In the genomic region with DNA sequence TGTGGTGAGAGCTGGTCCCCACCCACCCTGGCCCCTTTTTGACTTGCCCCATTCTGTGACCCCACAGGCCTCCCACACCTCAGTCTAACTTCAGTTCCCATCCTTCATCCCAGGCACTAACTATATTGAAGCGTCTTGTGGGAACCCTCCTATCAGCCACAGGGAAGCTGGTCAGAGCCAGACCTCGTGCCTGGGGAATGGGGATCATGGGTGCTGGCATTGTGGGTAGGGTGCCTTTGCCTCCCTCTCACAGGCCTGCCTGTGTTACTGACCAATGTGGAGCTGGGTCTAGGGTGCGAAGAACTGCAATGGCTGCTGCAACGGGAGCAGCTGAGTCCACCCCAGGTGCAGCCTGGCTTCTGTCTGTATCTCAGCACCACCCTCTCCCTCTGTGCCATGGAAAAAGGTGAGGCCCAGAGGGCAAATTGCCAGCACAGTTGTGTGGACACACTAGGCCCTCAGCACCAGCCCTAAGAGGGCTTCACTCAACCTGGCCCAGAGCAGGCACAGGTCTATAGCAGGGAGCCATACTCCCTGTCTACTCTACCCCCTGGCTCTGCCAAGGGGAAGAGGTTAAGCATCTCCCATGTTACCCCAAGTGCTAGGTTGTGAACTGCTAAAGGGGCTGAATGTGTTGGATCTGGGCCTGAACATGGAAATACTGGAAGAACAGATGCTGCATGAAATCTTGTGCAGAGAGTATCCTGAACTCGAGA, we compare ENCODE assay signal across 21 cellular contexts. TPM values are rescaled to one million over a fixed set of nuclear protein-coding genes. Genes with fewer than 3 reads are reported as not detected.
DNase-seq lines count a peak whose midpoint lies in the region; ATAC-seq and TF ChIP-seq lines count a peak whose summit lies in the region.
"Had no signal": no experiment of that assay in that cellular context is flagged by ENCODE, and none has a peak within 500 bp of the region (broad histone marks: within the 10 kb centered on the region; RNA-seq: fewer than 3 reads in every experiment).

No MANE protein-coding gene starts in this region.

- H2AFZ ChIP-seq in GM23338, result no peak overlapping the region

- H3K4me3 ChIP-seq in GM23338, result no peak overlapping the region
- no peak overlapping the region for H3K4me3 ChIP-seq in gastrocnemius medialis
- no peak overlapping the region for H3K4me3 ChIP-seq in CD8-positive, alpha-beta memory T cell (ENCODE audit: low read length)
- H3K4me3 ChIP-seq: BLaER1, Peyer's patch, SJSA1 had no signal

- peaks cover 33% of the 10 kb centered on the region for H3K4me1 Mint-ChIP-seq in GM23338
- no peaks in the 10 kb centered on the region for H3K4me1 Mint-ChIP-seq in endothelial cell (ENCODE audit: unreplicated experiment)
- no peaks in the 10 kb centered on the region for H3K4me1 Mint-ChIP-seq in CD8-positive, alpha-beta memory T cell

- POLR2A ChIA-PET in CD8-positive, alpha-beta memory T cell (lab: Charles Lee), result no interaction called here

- CTCF ChIA-PET in CD8-positive, alpha-beta memory T cell (lab: Charles Lee), result interaction anchor here (1.2 kb wide), 1 partner anchor 33 kb away, joined by 3 read pairs; no protein-coding TSS in a partner anchor

- peaks cover 6% of the 10 kb centered on the region; the same call in 1 of the 2 replicates for H3K4me1 ChIP-seq in GM23338 (ENCODE audit: insufficient read depth)
- peaks cover 19 to 28% of the 10 kb centered on the region in 2 donors for H3K4me1 ChIP-seq in gastrocnemius medialis
- no peaks in the 10 kb centered on the region for H3K4me1 ChIP-seq in CD8-positive, alpha-beta memory T cell (ENCODE audit: insufficient read depth, low read length)
- H3K4me1 ChIP-seq: BLaER1, Peyer's patch, SJSA1 had no signal

- no peaks in the 10 kb centered on the region for H3F3A ChIP-seq in GM23338 (replicated peaks; ENCODE audit: low read depth)

- H3K9me3 Mint-ChIP-seq in GM23338, result no peaks in the 10 kb centered on the region
- no peaks in the 10 kb centered on the region for H3K9me3 Mint-ChIP-seq in endothelial cell (ENCODE audit: unreplicated experiment)
- H3K9me3 Mint-ChIP-seq in CD8-positive, alpha-beta memory T cell, result no peaks in the 10 kb centered on the region
- H3K9me3 Mint-ChIP-seq: CD4-positive, alpha-beta memory T cell had no signal

- ATAC-seq in GM23338 (no peak), gastrocnemius medialis (no peak)

- H3K9me3 ChIP-seq in gastrocnemius medialis, result no peaks in the 10 kb centered on the region
- H3K9me3 ChIP-seq in CD8-positive, alpha-beta memory T cell (ENCODE audit: low read length), result no peaks in the 10 kb centered on the region
- H3K9me3 ChIP-seq: Peyer's patch, SJSA1 had no signal

- H3K27ac Mint-ChIP-seq in GM23338 (peak overlapping the region; percentile 36; the same call in 1 of the 2 replicates), endothelial cell (ENCODE audit: unreplicated experiment) (no peak overlapping the region)
- peak overlapping the region in 1 of 8 donors; percentile 31 for H3K27ac Mint-ChIP-seq in CD8-positive, alpha-beta memory T cell

- H3K4me3 Mint-ChIP-seq in GM23338 (no peak overlapping the region), endothelial cell (ENCODE audit: unreplicated experiment) (peak overlapping the region; percentile 81)
- no peak overlapping the region for H3K4me3 Mint-ChIP-seq in CD8-positive, alpha-beta memory T cell
- H3K4me3 Mint-ChIP-seq: CD4-positive, alpha-beta memory T cell had no signal

- peaks cover 10% of the 10 kb centered on the region; the same call in 1 of the 2 replicates for H3K27me3 ChIP-seq in GM23338 (ENCODE audit: insufficient read depth)
- no peaks in the 10 kb centered on the region for H3K27me3 ChIP-seq in gastrocnemius medialis
- H3K27me3 ChIP-seq in CD8-positive, alpha-beta memory T cell (ENCODE audit: insufficient read depth, low read length, poor library complexity, severe bottlenecking), result no peaks in the 10 kb centered on the region
- H3K27me3 ChIP-seq: BLaER1, Peyer's patch, SJSA1 had no signal

- in situ Hi-C loops in gastrocnemius medialis (cut with MboI; ENCODE audit: low sequenced_read_pairs in 4 of 4), result no loop called here

- H3K27me3 Mint-ChIP-seq in GM23338 (ENCODE audit: insufficient read depth, low read depth, poor library complexity) (peaks cover 13% of the 10 kb centered on the region), endothelial cell (ENCODE audit: unreplicated experiment) (peaks cover 9% of the 10 kb centered on the region)
- peaks cover 0 to 4% of the 10 kb centered on the region in 2 donors for H3K27me3 Mint-ChIP-seq in CD8-positive, alpha-beta memory T cell
- H3K27me3 Mint-ChIP-seq: CD4-positive, alpha-beta memory T cell had no signal

- peaks cover 3% of the 10 kb centered on the region; the same call in 1 of the 3 replicates for H3K36me3 Mint-ChIP-seq in GM23338 (ENCODE audit: low read depth)
- H3K36me3 Mint-ChIP-seq in endothelial cell (ENCODE audit: low read depth, unreplicated experiment), result peaks cover 18% of the 10 kb centered on the region
- peaks cover 0 to 37% (median 7%) of the 10 kb centered on the region in 3 donors for H3K36me3 Mint-ChIP-seq in CD8-positive, alpha-beta memory T cell

- H3K9me2 ChIP-seq in GM23338 (ENCODE audit: insufficient read depth), result no peaks in the 10 kb centered on the region

- no peak overlapping the region for H3K4me2 ChIP-seq in GM23338
- H3K4me2 ChIP-seq: BLaER1 had no signal

- TF ChIP-seq CTCF in GM23338 (conservative IDR thresholded peaks at IDR 0.05; ENCODE audit: low read depth in 2 of 2) (no peak), endothelial cell (IDR thresholded peaks at IDR 0.05; ENCODE audit: unreplicated experiment) (no peak), gastrocnemius medialis (IDR thresholded peaks at IDR 0.05 in 4 of 5, conservative IDR thresholded peaks at IDR 0.05 in 1 of 5) (no peak)

- intact Hi-C loops in gastrocnemius medialis (cut with DNase I; ENCODE audit: low total_unique reads), result loop anchor here (2.0 kb wide), 1 partner anchor 19 kb away; no protein-coding TSS in a partner anchor

- no peaks in the 10 kb centered on the region for H4K20me1 ChIP-seq in GM23338 (replicated peaks; ENCODE audit: insufficient read depth)
- H4K20me1 ChIP-seq: BLaER1 had no signal

- no peaks in the 10 kb centered on the region for H3K79me2 ChIP-seq in GM23338 (replicated peaks; ENCODE audit: insufficient read depth)

- H3K27ac ChIP-seq in GM23338 (ENCODE audit: low read depth) (no peak overlapping the region), gastrocnemius medialis (peak overlapping the region; percentile 78 to 88 (median 86))
- no peak overlapping the region for H3K27ac ChIP-seq in CD8-positive, alpha-beta memory T cell (ENCODE audit: low read depth, low read length)
- H3K27ac ChIP-seq: 22Rv1, BLaER1, Peyer's patch, SJSA1 had no signal

- H3K36me3 ChIP-seq in GM23338 (ENCODE audit: insufficient read depth) (no peaks in the 10 kb centered on the region), gastrocnemius medialis (peaks cover 0 to 4% of the 10 kb centered on the region in 2 donors)
- no peaks in the 10 kb centered on the region for H3K36me3 ChIP-seq in CD8-positive, alpha-beta memory T cell (ENCODE audit: insufficient read depth, low read length)
- H3K36me3 ChIP-seq: Peyer's patch, SJSA1 had no signal

- no peak for TF ChIP-seq POLR2A in gastrocnemius medialis (IDR thresholded peaks at IDR 0.05)

- DNase-seq in NCI-H2029 (lab: John Stamatoyannopoulos, UW), result peak; percentile 5
- no peak for DNase-seq in NCI-H2029 treated with DMSO at 0.1 percent for 48 hours (lab: John Stamatoyannopoulos, UW)
- no peak for DNase-seq in GM23338 (ENCODE audit: low spot score)
- no peak for DNase-seq in endothelial cell (ENCODE audit: low spot score)
- DNase-seq in gastrocnemius medialis, result no peak
- DNase-seq in cerebellar cortex (ENCODE audit: low spot score), result no peak
- DNase-seq in activated gamma-delta T cell (lab: John Stamatoyannopoulos, UW), result no peak
- no peak for DNase-seq in CD8-positive, alpha-beta memory T cell
- DNase-seq: ACHN; CD4-positive, alpha-beta memory T cell; GOT3; KG1; NCI-H1092; NCI-H1436; NCI-H187 treated with DMSO at 0.1 percent for 48 hours; NCI-H2227 treated with DMSO at 0.1 percent for 48 hours; NCI-H510A; Peyer's patch had no signal

RNA-seq across cellular contexts. Expression of gene RRP8, which starts 37.3 kb away (rescaled TPM):
- 7.4 and 9.8 TPM in 2 replicates for total RNA-seq in GM23338 (2014; rRNA removed; shearing (Covaris generic))
- 13.5 and 13.7 TPM in 2 replicates for polyA plus RNA-seq in GM23338 (2016; fragmentation: Nextera tagmentation; extraction: Ambion mirVana)
- total RNA-seq in endothelial cell (ENCODE audit: unreplicated experiment), result 14.6 TPM
- total RNA-seq in gastrocnemius medialis, result 10 to 100 TPM; 10.9 to 25.7 (median 14.9) TPM
- 10 to 100 TPM; 42.0 to 44.7 TPM for total RNA-seq in CD8-positive, alpha-beta memory T cell
- polyA plus RNA-seq in CD8-positive, alpha-beta memory T cell, result 21.1 TPM

RNA-seq across cellular contexts. Expression of gene ILK, which starts 37.4 kb away (rescaled TPM):
- total RNA-seq in GM23338 (2014; rRNA removed; shearing (Covaris generic)), result 75.1 and 91.0 TPM in 2 replicates
- 62.6 and 64.5 TPM in 2 replicates for polyA plus RNA-seq in GM23338 (2016; fragmentation: Nextera tagmentation; extraction: Ambion mirVana)
- total RNA-seq in endothelial cell (ENCODE audit: unreplicated experiment) (183 TPM), gastrocnemius medialis (100 to 1,000 TPM in 1 of 4 donors, 10 to 100 TPM in 3; 48.3 to 113 (median 70.5) TPM)
- 10 to 100 TPM; 90.1 to 92.6 TPM for total RNA-seq in CD8-positive, alpha-beta memory T cell
- 111 TPM for polyA plus RNA-seq in CD8-positive, alpha-beta memory T cell

RNA-seq across cellular contexts. Expression of gene TAF10, which starts 45.9 kb away (rescaled TPM):
- 102 and 108 TPM in 2 replicates for total RNA-seq in GM23338 (2014; rRNA removed; shearing (Covaris generic))
- polyA plus RNA-seq in GM23338 (2016; fragmentation: Nextera tagmentation; extraction: Ambion mirVana), result 253 and 277 TPM in 2 replicates
- total RNA-seq in endothelial cell (ENCODE audit: unreplicated experiment) (62.2 TPM), gastrocnemius medialis (10 to 100 TPM; 49.8 to 77.8 (median 65.7) TPM)
- total RNA-seq in CD8-positive, alpha-beta memory T cell, result 100 to 1,000 TPM; 173 to 175 TPM
- polyA plus RNA-seq in CD8-positive, alpha-beta memory T cell, result 336 TPM

RNA-seq across cellular contexts. Expression of gene TPP1, which starts 53.1 kb away (rescaled TPM):
- 49.7 and 73.5 TPM in 2 replicates for total RNA-seq in GM23338 (2014; rRNA removed; shearing (Covaris generic))
- 18.7 and 21.7 TPM in 2 replicates for polyA plus RNA-seq in GM23338 (2016; fragmentation: Nextera tagmentation; extraction: Ambion mirVana)
- total RNA-seq in endothelial cell (ENCODE audit: unreplicated experiment) (52.9 TPM), gastrocnemius medialis (10 to 100 TPM; 13.9 to 43.4 (median 19.6) TPM)
- 10 to 100 TPM; 57.2 to 61.6 TPM for total RNA-seq in CD8-positive, alpha-beta memory T cell
- 165 TPM for polyA plus RNA-seq in CD8-positive, alpha-beta memory T cell

Comparison
In these comparisons a context has a peak if more than half of its experiments do, and no peak if none do; other contexts are left out.
1. H3K27ac ChIP-seq: peak in gastrocnemius medialis (4 of 4); none in GM23338 (single experiment) and CD8-positive, alpha-beta memory T cell (single experiment).